ENCODE assay signal across 32 cellular contexts in genomic region chr1:106319611-106320010, GRCh38.
"Had no signal": no experiment of that assay in that cellular context is flagged by ENCODE, and none has a peak within 500 bp of the region (broad histone marks: within the 10 kb centered on the region; RNA-seq: fewer than 3 reads in every experiment).

No MANE protein-coding gene starts in this region.

- H3K4me1 ChIP-seq: neural progenitor cell, parathyroid adenoma, psoas muscle, spleen, thyroid gland, tibial nerve, upper lobe of left lung, vagina had no signal

- H3K9me3 ChIP-seq: ovary, psoas muscle, thoracic aorta, thyroid gland, upper lobe of left lung, vagina had no signal

- ATAC-seq: naive thymus-derived CD4-positive, alpha-beta T cell; natural killer cell; psoas muscle; right cardiac atrium; sciatic nerve; stimulated activated memory B cell treated with anti-CD40 and anti-IgM and Interleukin-4, amounts not matched to agents 10 μg/mL and 1 μg/mL and 100 μg/mL, for 72 hours; stimulated activated naive CD8-positive, alpha-beta T cell treated with anti-CD3 and anti-CD28 coated beads, Interleukin-15, amount 100 ng/mL, for 72 hours; stimulated activated naive CD8-positive, alpha-beta T cell treated with anti-CD3 and anti-CD28 coated beads, Interleukin-15, Interleukin-2, amounts not matched to agents 100 U/mL and 50 U/mL, for 24 hours had no signal

- H3K4me1 Mint-ChIP-seq: natural killer cell; nephron; neural progenitor cell; stimulated activated memory B cell treated with anti-CD40 and anti-IgM and Interleukin-4, amounts not matched to agents 10 μg/mL and 1 μg/mL and 100 μg/mL, for 72 hours; stimulated activated naive CD8-positive, alpha-beta T cell treated with anti-CD3 and anti-CD28 coated beads, Interleukin-15, amount 100 ng/mL, for 72 hours had no signal

- H3K4me3 ChIP-seq: neural progenitor cell, ovary, psoas muscle, skin epidermis, smooth muscle cell, spleen, thoracic aorta, thyroid gland, tibial nerve, upper lobe of left lung, vagina had no signal

- DNase-seq: naive thymus-derived CD4-positive, alpha-beta T cell; natural killer cell; occipital lobe; ovary; posterior cingulate gyrus; psoas muscle; right cardiac atrium; spleen; stimulated activated CD4-positive, alpha-beta T cell treated with anti-CD3 and anti-CD28 coated beads, Interleukin-12 subunit alpha, Interleukin-12 subunit beta, amount 100 ng/mL, for 4 hours; stimulated activated CD4-positive, alpha-beta T cell treated with anti-CD3 and anti-CD28 coated beads, Interleukin-1b, Interleukin-23, amount 100 ng/mL, for 48 hours; stimulated activated CD4-positive, alpha-beta T cell treated with anti-CD3 and anti-CD28 coated beads, Interleukin-4, amount 100 ng/mL, for 1 hour; stimulated activated CD4-positive, alpha-beta T cell treated with anti-CD3 and anti-CD28 coated beads, Interleukin-4, amount 100 ng/mL, for 4 hours; stimulated activated CD8-positive, alpha-beta memory T cell treated with anti-CD3 and anti-CD28 coated beads, Interleukin-4, amount 100 ng/mL, for 48 hours; stimulated activated naive CD4-positive, alpha-beta T cell; stimulated activated naive CD8-positive, alpha-beta T cell treated with anti-CD3 and anti-CD28 coated beads, Interleukin-15, amount 100 ng/mL, for 72 hours; stimulated activated naive CD8-positive, alpha-beta T cell treated with anti-CD3 and anti-CD28 coated beads, Interleukin-15, Interleukin-2, amounts not matched to agents 100 U/mL and 50 U/mL, for 24 hours; substantia nigra; thyroid gland; trophoblast cell; upper lobe of left lung had no signal

- H3K27me3 Mint-ChIP-seq: naive thymus-derived CD4-positive, alpha-beta T cell; progenitor cell of endocrine pancreas; stimulated activated memory B cell treated with anti-CD40 and anti-IgM and Interleukin-4, amounts not matched to agents 10 μg/mL and 1 μg/mL and 100 μg/mL, for 72 hours; stimulated activated naive CD8-positive, alpha-beta T cell treated with anti-CD3 and anti-CD28 coated beads, Interleukin-15, amount 100 ng/mL, for 72 hours had no signal

- H3K27me3 ChIP-seq: neural progenitor cell, ovary, spleen, thyroid gland, tibial nerve, upper lobe of left lung, vagina had no signal

- H3K79me2 ChIP-seq: parathyroid adenoma had no signal

- H3K4me2 ChIP-seq: neural progenitor cell, smooth muscle cell had no signal

- H3K9ac ChIP-seq: neural progenitor cell, parathyroid adenoma had no signal

- H3K36me3 Mint-ChIP-seq: naive thymus-derived CD4-positive, alpha-beta T cell; neural progenitor cell; stimulated activated memory B cell treated with anti-CD40 and anti-IgM and Interleukin-4, amounts not matched to agents 10 μg/mL and 1 μg/mL and 100 μg/mL, for 72 hours had no signal

- H2AFZ ChIP-seq: neural progenitor cell, parathyroid adenoma had no signal

- H3K27ac ChIP-seq: neural progenitor cell, ovary, parathyroid adenoma, psoas muscle, skin epidermis, spleen, thoracic aorta, thyroid gland, tibial nerve, upper lobe of left lung, vagina had no signal

- H3K4me3 Mint-ChIP-seq: naive thymus-derived CD4-positive, alpha-beta T cell; natural killer cell; nephron; neural progenitor cell; stimulated activated memory B cell treated with anti-CD40 and anti-IgM and Interleukin-4, amounts not matched to agents 10 μg/mL and 1 μg/mL and 100 μg/mL, for 72 hours; stimulated activated naive CD8-positive, alpha-beta T cell treated with anti-CD3 and anti-CD28 coated beads, Interleukin-15, amount 100 ng/mL, for 72 hours had no signal

- H3K36me3 ChIP-seq: neural progenitor cell, ovary, spleen, thoracic aorta, thyroid gland, tibial nerve, upper lobe of left lung, vagina had no signal

- H3K27ac Mint-ChIP-seq: naive thymus-derived CD4-positive, alpha-beta T cell; natural killer cell; nephron; neural progenitor cell; progenitor cell of endocrine pancreas; stimulated activated memory B cell treated with anti-CD40 and anti-IgM and Interleukin-4, amounts not matched to agents 10 μg/mL and 1 μg/mL and 100 μg/mL, for 72 hours; stimulated activated naive CD8-positive, alpha-beta T cell treated with anti-CD3 and anti-CD28 coated beads, Interleukin-15, amount 100 ng/mL, for 72 hours had no signal

- FAIRE-seq: urothelium cell line had no signal
